In the genomic region with DNA sequence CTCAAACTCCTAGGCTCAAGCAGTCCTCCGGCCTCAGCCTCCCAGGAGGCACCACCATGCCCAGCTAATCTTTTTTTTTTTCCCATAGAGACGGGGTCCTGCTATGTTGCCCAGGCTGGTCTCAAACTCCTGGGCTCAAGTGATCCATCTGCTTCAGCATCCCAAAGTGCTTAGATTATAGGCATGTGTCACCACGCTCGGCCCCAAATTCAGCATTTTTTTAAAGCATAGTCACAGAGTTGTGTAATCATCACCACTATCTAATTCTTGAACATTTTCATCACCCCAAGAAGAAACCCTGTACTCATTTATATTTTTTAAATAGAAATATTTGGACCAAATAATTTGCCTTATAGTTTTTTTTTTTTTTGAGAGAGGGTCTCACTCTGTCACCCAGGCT, we compare ENCODE assay signal across 29 cellular contexts. TPM values are rescaled to one million over a fixed set of nuclear protein-coding genes. Genes with fewer than 3 reads are reported as not detected.
DNase-seq lines count a peak whose midpoint lies in the region; ATAC-seq, FAIRE-seq and TF ChIP-seq lines count a peak whose summit lies in the region.
"Had no signal": no experiment of that assay in that cellular context is flagged by ENCODE, and none has a peak within 500 bp of the region (broad histone marks: within the 10 kb centered on the region; RNA-seq: fewer than 3 reads in every experiment).

No MANE protein-coding gene starts in this region.

- no peak for ATAC-seq in omental fat pad (ENCODE audit: low FRiP score)
- ATAC-seq in GM18909 (IDR thresholded peaks at IDR 0.05; ENCODE audit: poor library complexity, unreplicated experiment): no peak
- ATAC-seq: activated CD8-positive, alpha-beta memory T cell treated with anti-CD3 and anti-CD28 coated beads, Interleukin-2, amount 10 ng/mL, durations not matched to agents 7 days and 5 days; gastroesophageal sphincter; left lung; naive thymus-derived CD4-positive, alpha-beta T cell; T-helper 17 cell had no signal

- DNase-seq in AG09309 (ENCODE audit: low read depth) (peak; percentile 35), HFFc6 (peak; percentile 62), bronchial epithelial cell (ENCODE audit: low read depth) (peak; percentile 12), foreskin fibroblast (peak; percentile 60 to 81), omental fat pad (ENCODE audit: low spot score) (no peak), COR-L47 (lab: John Stamatoyannopoulos, UW) (no peak)
- DNase-seq in activated CD8-positive, alpha-beta memory T cell treated with anti-CD3 and anti-CD28 coated beads, Interleukin-2, amount 50 U/mL, for 48 hours: no peak
- DNase-seq: activated CD4-positive, alpha-beta T cell treated with anti-CD3 and anti-CD28 coated beads, Interleukin-2, amount 50 U/mL, for 1 hour; activated CD8-positive, alpha-beta memory T cell treated with anti-CD3 and anti-CD28 coated beads, Interleukin-2, amount 10 ng/mL, durations not matched to agents 7 days and 5 days; activated naive CD4-positive, alpha-beta T cell treated with anti-CD3 and anti-CD28 coated beads, Interleukin-2, amount 10 ng/mL, durations not matched to agents 7 days and 5 days; anterior cingulate cortex; central memory CD4-positive, alpha-beta T cell; dorsolateral prefrontal cortex; hypothalamus; left lung; naive thymus-derived CD4-positive, alpha-beta T cell; NCI-H187; NCI-H526; nucleus accumbens; SK-N-SH; T-helper 17 cell; upper lobe of left lung; WERI-Rb-1 had no signal

- peaks cover 11% of the 10 kb centered on the region; the same call in 1 of the 2 replicates for H3K4me1 Mint-ChIP-seq in HFFc6 (ENCODE audit: low read depth)
- H3K4me1 Mint-ChIP-seq: activated CD8-positive, alpha-beta memory T cell treated with anti-CD3 and anti-CD28 coated beads, Interleukin-2, amount 10 ng/mL, durations not matched to agents 7 days and 5 days; activated naive CD4-positive, alpha-beta T cell treated with anti-CD3 and anti-CD28 coated beads, Interleukin-2, amount 10 ng/mL, durations not matched to agents 7 days and 5 days; mesothelial cell of epicardium; T-helper 17 cell had no signal

- H3K36me3 Mint-ChIP-seq in HFFc6 (ENCODE audit: low read depth): peaks cover 5% of the 10 kb centered on the region; the same call in 1 of the 2 replicates

- H3K4me3 ChIP-seq in AG09309 (ENCODE audit: control insufficient read depth, low read depth, low read length) (no peak overlapping the region), bronchial epithelial cell (ENCODE audit: low read depth, low read length) (no peak overlapping the region), foreskin fibroblast (ENCODE audit: low read depth in 1 of 2, low read length in 2 of 2) (no peak overlapping the region)
- H3K4me3 ChIP-seq: dorsolateral prefrontal cortex, gastroesophageal sphincter, left lung, upper lobe of left lung had no signal

- H3K27me3 ChIP-seq in bronchial epithelial cell (ENCODE audit: control insufficient read depth, insufficient read depth, low read length): no peaks in the 10 kb centered on the region
- H3K27me3 ChIP-seq: gastroesophageal sphincter, left lung, upper lobe of left lung had no signal

- TF ChIP-seq CTCF in AG09309 (IDR thresholded peaks at IDR 0.05; ENCODE audit: control insufficient read depth, insufficient read depth, low read depth, low read length, missing control alignments) (no peak), HFFc6 (IDR thresholded peaks at IDR 0.05) (no peak), bronchial epithelial cell (IDR thresholded peaks at IDR 0.05; ENCODE audit: insufficient read depth, low read length, severe bottlenecking) (no peak), foreskin fibroblast (IDR thresholded peaks at IDR 0.05; ENCODE audit: low read depth, low read length) (no peak), omental fat pad (IDR thresholded peaks at IDR 0.05) (no peak)

- peak overlapping the region; percentile 79 for H3K27ac Mint-ChIP-seq in HFFc6
- H3K27ac Mint-ChIP-seq: activated CD8-positive, alpha-beta memory T cell treated with anti-CD3 and anti-CD28 coated beads, Interleukin-2, amount 10 ng/mL, durations not matched to agents 7 days and 5 days; activated naive CD4-positive, alpha-beta T cell treated with anti-CD3 and anti-CD28 coated beads, Interleukin-2, amount 10 ng/mL, durations not matched to agents 7 days and 5 days; activated T-helper 1 cell treated with anti-CD3 and anti-CD28 coated beads, Interleukin-12 subunit alpha, Interleukin-12 subunit beta, Interleukin-2, Interleukin-4 antibody, amounts not matched to agents 30 ng/mL and 10 ng/mL and 1 ng/mL, durations not matched to agents 14 hours and 24 hours and 36 hours; mesothelial cell of epicardium; naive thymus-derived CD4-positive, alpha-beta T cell; T-helper 17 cell had no signal

- H3K27me3 Mint-ChIP-seq in HFFc6 (ENCODE audit: insufficient read depth): no peaks in the 10 kb centered on the region
- H3K27me3 Mint-ChIP-seq: activated CD8-positive, alpha-beta memory T cell treated with anti-CD3 and anti-CD28 coated beads, Interleukin-2, amount 10 ng/mL, durations not matched to agents 7 days and 5 days; activated naive CD4-positive, alpha-beta T cell treated with anti-CD3 and anti-CD28 coated beads, Interleukin-2, amount 10 ng/mL, durations not matched to agents 7 days and 5 days; naive thymus-derived CD4-positive, alpha-beta T cell; T-helper 17 cell had no signal

- H3K4me3 Mint-ChIP-seq in HFFc6: no peak overlapping the region
- H3K4me3 Mint-ChIP-seq: activated CD8-positive, alpha-beta memory T cell treated with anti-CD3 and anti-CD28 coated beads, Interleukin-2, amount 10 ng/mL, durations not matched to agents 7 days and 5 days; activated naive CD4-positive, alpha-beta T cell treated with anti-CD3 and anti-CD28 coated beads, Interleukin-2, amount 10 ng/mL, durations not matched to agents 7 days and 5 days; activated T-helper 1 cell treated with anti-CD3 and anti-CD28 coated beads, Interleukin-12 subunit alpha, Interleukin-12 subunit beta, Interleukin-2, Interleukin-4 antibody, amounts not matched to agents 30 ng/mL and 10 ng/mL and 1 ng/mL, durations not matched to agents 14 hours and 24 hours and 36 hours; mesothelial cell of epicardium; naive thymus-derived CD4-positive, alpha-beta T cell; T-helper 17 cell had no signal

- H3K9me3 Mint-ChIP-seq in HFFc6: no peaks in the 10 kb centered on the region
- H3K9me3 Mint-ChIP-seq: activated naive CD4-positive, alpha-beta T cell treated with anti-CD3 and anti-CD28 coated beads, Interleukin-2, amount 10 ng/mL, durations not matched to agents 7 days and 5 days; activated T-helper 1 cell treated with anti-CD3 and anti-CD28 coated beads, Interleukin-12 subunit alpha, Interleukin-12 subunit beta, Interleukin-2, Interleukin-4 antibody, amounts not matched to agents 30 ng/mL and 10 ng/mL and 1 ng/mL, durations not matched to agents 14 hours and 24 hours and 36 hours; naive thymus-derived CD4-positive, alpha-beta T cell had no signal

- no peak for FAIRE-seq in bronchial epithelial cell (lab: Jason Lieb, UNC)
- FAIRE-seq: D721Med had no signal

- no peaks in the 10 kb centered on the region for H3K36me3 ChIP-seq in bronchial epithelial cell (ENCODE audit: control insufficient read depth, insufficient read depth, low read length)
- H3K36me3 ChIP-seq: gastroesophageal sphincter, left lung, upper lobe of left lung, WERI-Rb-1 had no signal

RNA-seq across cellular contexts. Expression of a gene that starts 10.3 kb away (rescaled TPM):
- total RNA-seq in HFFc6 (2021; fragmentation: NEBNext Ultra II Directional; extraction: Animal tissue kit (Norgen Biotek cat#: 25700)): 10 to 100 TPM in 5 of 6 experiments, 1 to 10 TPM in 1; 6.7 to 15.7 (median 14.3) TPM
- total RNA-seq in bronchial epithelial cell (1.0 and 1.6 TPM in 2 replicates), omental fat pad (1 to 10 TPM in 3 of 4 donors, under 1 TPM in 1; 0.65 to 2.4 (median 1.4) TPM)

RNA-seq across cellular contexts. Expression of a gene that starts 29.6 kb away (rescaled TPM):
- total RNA-seq in HFFc6 (2021; fragmentation: NEBNext Ultra II Directional; extraction: Animal tissue kit (Norgen Biotek cat#: 25700)): 1 to 10 TPM; 2.3 to 4.5 (median 3.8) TPM
- total RNA-seq in bronchial epithelial cell: not detected in 2 replicates
- total RNA-seq in omental fat pad: 1 to 10 TPM in 1 of 4 donors, under 1 TPM in 2, not detected in 1; 0.19 to 1.6 (median 0.36) TPM
- total RNA-seq: activated CD8-positive, alpha-beta memory T cell treated with anti-CD3 and anti-CD28 coated beads, Interleukin-2, amount 10 ng/mL, durations not matched to agents 7 days and 5 days; activated T-helper 1 cell treated with anti-CD3 and anti-CD28 coated beads, Interleukin-12 subunit alpha, Interleukin-12 subunit beta, Interleukin-2, Interleukin-4 antibody, amounts not matched to agents 30 ng/mL and 10 ng/mL and 1 ng/mL, durations not matched to agents 14 hours and 24 hours and 36 hours; Daoy; naive thymus-derived CD4-positive, alpha-beta T cell; T-helper 17 cell had no signal

RNA-seq across cellular contexts. Expression of a gene that starts 56.4 kb away (rescaled TPM):
- total RNA-seq in HFFc6 (2021; fragmentation: NEBNext Ultra II Directional; extraction: Animal tissue kit (Norgen Biotek cat#: 25700)): 10 to 100 TPM; 14.5 to 16.2 (median 15.7) TPM
- total RNA-seq in bronchial epithelial cell (8.4 and 13.6 TPM in 2 replicates), omental fat pad (10 to 100 TPM in 3 of 4 donors, 1 to 10 TPM in 1; 6.8 to 25.7 (median 11.6) TPM)

Comparison
In these comparisons a context has a peak if more than half of its experiments do, and no peak if none do; other contexts are left out.
1. DNase-seq: peak in AG09309 (single experiment), HFFc6 (single experiment), bronchial epithelial cell (single experiment) and foreskin fibroblast (2 of 2); none in omental fat pad (single experiment), activated CD8-positive, alpha-beta memory T cell treated with anti-CD3 and anti-CD28 coated beads, Interleukin-2, amount 50 U/mL, for 48 hours (single experiment) and COR-L47 (single experiment).